In genomic region chrX:16946361-16946964, GRCh38 we compare ENCODE assay signal across 9 cellular contexts. TPM values are rescaled to one million over a fixed set of nuclear protein-coding genes. Genes with fewer than 3 reads are reported as not detected.
DNase-seq lines count a peak whose midpoint lies in the region; ATAC-seq, FAIRE-seq and TF ChIP-seq lines count a peak whose summit lies in the region.
"Had no signal": no experiment of that assay in that cellular context is flagged by ENCODE, and none has a peak within 500 bp of the region (broad histone marks: within the 10 kb centered on the region; RNA-seq: fewer than 3 reads in every experiment).

REPS2 (plus strand) TSS chrX:16946658; CDS start chrX:16946862, 204 bp downstream.

- WGBS in IMR-90 (ENCODE audit: extremely low coverage in 2 of 2, insufficient read length in 1 of 2), 2 experiments = 21% methylated on average over 27 of the region's 71 CpGs; no CpG with 5 or more reads in 1 of the 2 experiments

- H3K79me2 ChIP-seq in fibroblast of lung (ENCODE audit: control insufficient read depth, insufficient read depth, low read length) = no peaks in the 10 kb centered on the region

- no peak for TF ChIP-seq POLR2A in IMR-90 (IDR thresholded peaks at IDR 0.05; ENCODE audit: low read depth, low read length)

- H3K4me3 ChIP-seq in IMR-90 (ENCODE audit: insufficient read depth, low read depth, low read length) (peak within 1 kb of the TSS; percentile 43), fibroblast of lung (replicated peaks in 1 of 4; ENCODE audit: control extremely low read depth in 1 of 4, insufficient read depth in 1 of 4, low read depth in 3 of 4, low read length in 4 of 4) (peak within 1 kb of the TSS; percentile 31 to 54 (median 47))
- H3K4me3 ChIP-seq in naive thymus-derived CD4-positive, alpha-beta T cell (ENCODE audit: low read length) = peak within 1 kb of the TSS; percentile 39

- no peak within 1 kb of the TSS for H2BK15ac ChIP-seq in IMR-90 (ENCODE audit: low read depth, low read length)

- CTCF ChIA-PET in IMR-90 (lab: Yijun Ruan, JAX) = interaction anchor here (1.3 to 1.7 kb wide), 2 partner anchors 12 to 100 kb away, joined by 4 to 5 read pairs; no protein-coding TSS in a partner anchor
- CTCF ChIA-PET in naive thymus-derived CD4-positive, alpha-beta T cell (lab: Charles Lee) = no interaction called here

- no peaks in the 10 kb centered on the region for H3K79me1 ChIP-seq in IMR-90 (ENCODE audit: low read depth in 1 of 2, low read length in 2 of 2)

- no peak for TF ChIP-seq RAD21 in IMR-90 (IDR thresholded peaks at IDR 0.05; ENCODE audit: low read length)

- no TSS peak for BruUV-seq in IMR-90 (replicated peaks; lab: Mats Ljungman, UMichigan)

- H3K27me3 Mint-ChIP-seq in naive thymus-derived CD4-positive, alpha-beta T cell = peaks cover 3 to 25% (median 6%) of the 10 kb centered on the region in 5 donors

- in situ Hi-C loops in IMR-90 (cut with MboI; ENCODE audit: low sequenced_read_pairs) = no loop called here

- H3K36me3 ChIP-seq in IMR-90 (ENCODE audit: control insufficient read depth, insufficient read depth, low read length) (no peaks in the 10 kb centered on the region), fibroblast of lung (ENCODE audit: control insufficient read depth, insufficient read depth, low read length) (no peaks in the 10 kb centered on the region)
- no peaks in the 10 kb centered on the region for H3K36me3 ChIP-seq in naive thymus-derived CD4-positive, alpha-beta T cell (ENCODE audit: control insufficient read depth in 2 of 3, insufficient read depth in 3 of 3, low read length in 3 of 3)

- H3K56ac ChIP-seq in IMR-90 (ENCODE audit: extremely low read depth, insufficient read depth, low read length) = no peak within 1 kb of the TSS

- H3K4me3 Mint-ChIP-seq in naive thymus-derived CD4-positive, alpha-beta T cell = peak within 1 kb of the TSS; percentile 77 to 88 (median 84)
- H3K4me3 Mint-ChIP-seq in stimulated activated effector memory CD8-positive, alpha-beta T cell treated with anti-CD3 and anti-CD28 coated beads, Interleukin-12 subunit alpha, Interleukin-12 subunit beta, amount 100 ng/mL, for 72 hours = peak within 1 kb of the TSS; percentile 68

- peaks cover 17% of the 10 kb centered on the region for H3K27me3 ChIP-seq in IMR-90 (ENCODE audit: control insufficient read depth, insufficient read depth, low read length)
- H3K27me3 ChIP-seq in fibroblast of lung (ENCODE audit: control insufficient read depth, insufficient read depth, low read length) = peaks cover 3% of the 10 kb centered on the region
- no peaks in the 10 kb centered on the region for H3K27me3 ChIP-seq in naive thymus-derived CD4-positive, alpha-beta T cell (ENCODE audit: control insufficient read depth in 2 of 2, insufficient read depth in 2 of 2, low read length in 2 of 2)

- peaks cover 0 to 7% (median 0%) of the 10 kb centered on the region in 11 donors for H3K9me3 Mint-ChIP-seq in naive thymus-derived CD4-positive, alpha-beta T cell
- no peaks in the 10 kb centered on the region for H3K9me3 Mint-ChIP-seq in stimulated activated effector memory CD8-positive, alpha-beta T cell treated with anti-CD3 and anti-CD28 coated beads, Interleukin-12 subunit alpha, Interleukin-12 subunit beta, amount 100 ng/mL, for 72 hours

- no peak within 1 kb of the TSS for H2BK5ac ChIP-seq in IMR-90 (ENCODE audit: low read depth, low read length, poor library complexity, severe bottlenecking)

- H3K14ac ChIP-seq in IMR-90 (replicated peaks; ENCODE audit: low read depth, low read length) = no peak within 1 kb of the TSS

- H4K20me1 ChIP-seq in IMR-90 (ENCODE audit: insufficient read depth, low read length) (no peaks in the 10 kb centered on the region), fibroblast of lung (ENCODE audit: control insufficient read depth, extremely low read depth, insufficient read depth, low read length) (no peaks in the 10 kb centered on the region)

- H3K4me1 Mint-ChIP-seq in naive thymus-derived CD4-positive, alpha-beta T cell = peaks cover 0 to 4% (median 0%) of the 10 kb centered on the region in 7 donors
- no peaks in the 10 kb centered on the region for H3K4me1 Mint-ChIP-seq in stimulated activated effector memory CD8-positive, alpha-beta T cell treated with anti-CD3 and anti-CD28 coated beads, Interleukin-12 subunit alpha, Interleukin-12 subunit beta, amount 100 ng/mL, for 72 hours

- no peaks in the 10 kb centered on the region for H3K36me3 Mint-ChIP-seq in naive thymus-derived CD4-positive, alpha-beta T cell
- H3K36me3 Mint-ChIP-seq in stimulated activated effector memory CD8-positive, alpha-beta T cell treated with anti-CD3 and anti-CD28 coated beads, Interleukin-12 subunit alpha, Interleukin-12 subunit beta, amount 100 ng/mL, for 72 hours = no peaks in the 10 kb centered on the region

- no peak for FAIRE-seq in D721Med (lab: Jason Lieb, UNC)
- FAIRE-seq: endometrium had no signal

- no peak within 1 kb of the TSS for H4K8ac ChIP-seq in IMR-90 (ENCODE audit: low read depth in 2 of 2, low read length in 2 of 2)

- H3K4me1 ChIP-seq in IMR-90 (ENCODE audit: control insufficient read depth, insufficient read depth, low read length) (peaks cover 2% of the 10 kb centered on the region; the same call in 1 of the 2 replicates), fibroblast of lung (ENCODE audit: control insufficient read depth, extremely low read depth, insufficient read depth, low read length) (no peaks in the 10 kb centered on the region)
- H3K4me1 ChIP-seq in naive thymus-derived CD4-positive, alpha-beta T cell (ENCODE audit: control insufficient read depth in 2 of 2, insufficient read depth in 2 of 2, low read length in 2 of 2) = no peaks in the 10 kb centered on the region

- H3K9ac ChIP-seq in IMR-90 (ENCODE audit: low read depth, low read length) (no peak within 1 kb of the TSS), fibroblast of lung (ENCODE audit: insufficient read depth, low read length) (peak within 1 kb of the TSS; percentile 23)

- intact Hi-C loops in IMR-90 (cut with micrococcal nuclease) = no loop called here
- intact Hi-C loops in naive thymus-derived CD4-positive, alpha-beta T cell (cut with micrococcal nuclease) = loop anchor here (1.0 to 10.0 kb wide), 9 partner anchors 54 to 1612 kb away; partner anchors contain the start of genes AP1S2 (in 1 of the 2), CA5B (in 1 of the 2), CDKL5 (in 1 of the 2) and PIGA (in 1 of the 2)

- H2BK120ac ChIP-seq in IMR-90 (ENCODE audit: low read depth, low read length) = no peak within 1 kb of the TSS

- no peak within 1 kb of the TSS for H4K5ac ChIP-seq in IMR-90 (ENCODE audit: low read depth, low read length)

- ATAC-seq in GM21576 (IDR thresholded peaks at IDR 0.05; ENCODE audit: unreplicated experiment) (peak; percentile 93), IMR-90 (ENCODE audit: low read depth) (peak; percentile 98)
- peak; percentile 98 for ATAC-seq in naive thymus-derived CD4-positive, alpha-beta T cell
- peak; percentile 97 for ATAC-seq in stimulated activated effector memory CD8-positive, alpha-beta T cell treated with anti-CD3 and anti-CD28 coated beads, Interleukin-12 subunit alpha, Interleukin-12 subunit beta, amount 100 ng/mL, for 72 hours

- H3K27ac ChIP-seq in IMR-90 (ENCODE audit: insufficient read depth, low read length) (no peak within 1 kb of the TSS), fibroblast of lung (ENCODE audit: insufficient read depth, low read length) (no peak within 1 kb of the TSS)
- peak within 1 kb of the TSS; percentile 7 for H3K27ac ChIP-seq in naive thymus-derived CD4-positive, alpha-beta T cell (ENCODE audit: low read depth, low read length)

- H4K91ac ChIP-seq in IMR-90 (ENCODE audit: insufficient read depth, low read depth, low read length) = no peak within 1 kb of the TSS

- H3K4me2 ChIP-seq in IMR-90 (ENCODE audit: low read depth, low read length) (peak within 1 kb of the TSS; percentile 72), fibroblast of lung (ENCODE audit: extremely low read depth, insufficient read depth, low read length) (peak within 1 kb of the TSS; percentile 40)

- peak within 1 kb of the TSS; percentile 87 for H2AFZ ChIP-seq in IMR-90 (replicated peaks; ENCODE audit: low read length, poor library complexity)
- no peak within 1 kb of the TSS for H2AFZ ChIP-seq in fibroblast of lung (ENCODE audit: low read length)

- peak within 1 kb of the TSS in 7 of 9 donors; percentile 51 to 86 (median 73) for H3K27ac Mint-ChIP-seq in naive thymus-derived CD4-positive, alpha-beta T cell
- H3K27ac Mint-ChIP-seq in stimulated activated effector memory CD8-positive, alpha-beta T cell treated with anti-CD3 and anti-CD28 coated beads, Interleukin-12 subunit alpha, Interleukin-12 subunit beta, amount 100 ng/mL, for 72 hours = peak within 1 kb of the TSS; percentile 40

- TF ChIP-seq CTCF in D721Med (IDR thresholded peaks at IDR 0.05; ENCODE audit: insufficient read depth, missing control alignments) = no peak
- no peak for TF ChIP-seq CTCF in IMR-90 (conservative IDR thresholded peaks at IDR 0.05; ENCODE audit: low read depth, low read length)
- no peak for TF ChIP-seq CTCF in fibroblast of lung (conservative IDR thresholded peaks at IDR 0.05 in 1 of 2, IDR thresholded peaks at IDR 0.05 in 1 of 2; ENCODE audit: low read depth in 1 of 2, low read length in 2 of 2)

- no peak within 1 kb of the TSS for H3K23ac ChIP-seq in IMR-90 (ENCODE audit: low read depth, low read length)

- DNase-seq in D721Med (ENCODE audit: insufficient read length, low spot score) (peak; percentile 44), IMR-90 (peak; percentile 18), RKO (ENCODE audit: low spot score) (peak; percentile 51), fibroblast of lung (ENCODE audit: low read depth in 2 of 2) (peak; percentile 52 to 64)
- DNase-seq in activated T-helper 1 cell treated with anti-CD3 and anti-CD28 coated beads, Interleukin-2, amount 50 U/mL, for 16 hours (ENCODE audit: low read depth in 1 of 2, low spot score in 1 of 2) = peak; percentile 54 to 66
- peak; percentile 51 to 82 (median 70) for DNase-seq in naive thymus-derived CD4-positive, alpha-beta T cell
- peak; percentile 18 to 64 for DNase-seq in stimulated activated effector memory CD8-positive, alpha-beta T cell treated with anti-CD3 and anti-CD28 coated beads, Interleukin-12 subunit alpha, Interleukin-12 subunit beta, amount 100 ng/mL, for 72 hours (ENCODE audit: low spot score in 2 of 2)

- no peaks in the 10 kb centered on the region for H3K9me1 ChIP-seq in IMR-90 (ENCODE audit: insufficient read depth, low read length)

- dilution Hi-C loops in IMR-90 (cut with HindIII; ENCODE audit: low sequenced_read_pairs, unreplicated experiment) = no loop called here

- POLR2A ChIA-PET in IMR-90 (lab: Charles Lee; ENCODE audit: unreplicated experiment) = no interaction called here
- POLR2A ChIA-PET in naive thymus-derived CD4-positive, alpha-beta T cell (lab: Charles Lee) = interaction anchor here (0.7 kb wide), 1 partner anchor 1092 kb away, joined by 3 read pairs; the partner anchor contains the start of gene AP1S2

- H2AK9ac ChIP-seq in IMR-90 (replicated peaks; ENCODE audit: low read depth, low read length, poor library complexity) = no peak within 1 kb of the TSS

- H3K4ac ChIP-seq in IMR-90 (ENCODE audit: low read depth, low read length) = no peak within 1 kb of the TSS

- H3K18ac ChIP-seq in IMR-90 (ENCODE audit: low read depth, low read length) = no peak within 1 kb of the TSS

- no peak within 1 kb of the TSS for H2AK5ac ChIP-seq in IMR-90 (ENCODE audit: low read depth, low read length)

- no peak within 1 kb of the TSS for H2BK20ac ChIP-seq in IMR-90 (ENCODE audit: low read depth, low read length)

- H3K9me3 ChIP-seq in IMR-90 (ENCODE audit: control insufficient read depth, insufficient read depth, low read length) (no peaks in the 10 kb centered on the region), fibroblast of lung (ENCODE audit: control insufficient read depth, insufficient read depth, low read depth, low read length) (no peaks in the 10 kb centered on the region)
- no peaks in the 10 kb centered on the region for H3K9me3 ChIP-seq in naive thymus-derived CD4-positive, alpha-beta T cell (ENCODE audit: control insufficient read depth in 2 of 3, low read length in 3 of 3)

RNA-seq across cellular contexts. Expression of gene REPS2, which starts in this region (rescaled TPM):
- total RNA-seq in IMR-90 (2012; rRNA removed) (0.18 and 0.28 TPM in 2 replicates), fibroblast of lung (0.50 and 0.77 TPM in 2 replicates)
- polyA plus RNA-seq in IMR-90 (2012; rRNA removed) (0.01 and 0.02 TPM in 2 replicates), fibroblast of lung (0.27 and 0.33 TPM in 2 replicates)
- polyA plus RNA-seq in IMR-90 (2012; cell fraction: cytosol; rRNA removed) = under 0.01 and 0.09 TPM in 2 replicates
- polyA plus RNA-seq in IMR-90 (2012; cell fraction: nucleus; rRNA removed; ENCODE audit: low replicate concordance) = 0.05 TPM in 1 of 2 replicates, not detected in the other
- 0.17 and 0.27 TPM in 2 replicates for polyA plus RNA-seq in fibroblast of lung (2012)
- polyA minus RNA-seq in fibroblast of lung (ENCODE audit: low replicate concordance) = 0.07 and 0.51 TPM in 2 replicates
- 1 to 10 TPM in 4 of 5 experiments, not detected in 1; 1.1 to 6.2 (median 1.9) TPM for total RNA-seq in naive thymus-derived CD4-positive, alpha-beta T cell
- polyA plus RNA-seq in naive thymus-derived CD4-positive, alpha-beta T cell = under 1 TPM in 1 of 2 donors, not detected in 1; 0.21 TPM

Comparison
In these comparisons a context has a peak if more than half of its experiments do, and no peak if none do; other contexts are left out.
1. Peak in DNase-seq, ATAC-seq, H3K4me3 ChIP-seq and H3K4me2 ChIP-seq in IMR-90; RNA of the gene not detected or under 1 TPM.
2. Peak in DNase-seq, H3K4me3 ChIP-seq, H3K9ac ChIP-seq and H3K4me2 ChIP-seq in fibroblast of lung; RNA of the gene not detected or under 1 TPM.
3. DNase-seq: peak in every context shown above with its lines; median percentile 70 in naive thymus-derived CD4-positive, alpha-beta T cell; 60 in activated T-helper 1 cell treated with anti-CD3 and anti-CD28 coated beads, Interleukin-2, amount 50 U/mL, for 16 hours; 58 in fibroblast of lung; 51 in RKO; 44 in D721Med; 41 in stimulated activated effector memory CD8-positive, alpha-beta T cell treated with anti-CD3 and anti-CD28 coated beads, Interleukin-12 subunit alpha, Interleukin-12 subunit beta, amount 100 ng/mL, for 72 hours; 18 in IMR-90.